Comparison of ENCODE assay signal across 15 cellular contexts in the genomic region with DNA sequence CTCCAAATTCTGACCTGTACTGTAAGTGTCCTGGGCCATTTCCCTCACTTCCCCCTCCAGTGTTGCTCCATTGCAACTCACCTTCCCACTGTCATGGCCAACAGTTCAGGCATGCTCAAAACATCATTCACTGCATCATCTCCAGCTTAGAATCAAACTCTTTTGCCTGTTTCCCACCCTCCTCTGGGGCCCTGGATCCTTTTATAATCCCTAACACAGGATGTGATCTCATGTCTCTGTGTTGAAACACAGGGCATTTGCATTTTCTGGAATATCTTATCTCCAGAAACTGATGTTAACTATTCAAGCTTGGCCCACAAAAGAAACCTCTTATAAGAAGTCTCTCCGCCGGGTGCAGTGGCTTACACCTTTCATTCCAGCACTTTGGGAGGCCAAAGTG. TPM values are rescaled to one million over a fixed set of nuclear protein-coding genes. Genes with fewer than 3 reads are reported as not detected.
DNase-seq lines count a peak whose midpoint lies in the region; ATAC-seq lines count a peak whose summit lies in the region.
"Had no signal": no experiment of that assay in that cellular context is flagged by ENCODE, and none has a peak within 500 bp of the region (broad histone marks: within the 10 kb centered on the region; RNA-seq: fewer than 3 reads in every experiment).

No MANE protein-coding gene starts in this region.

- ATAC-seq in GM21515 (IDR thresholded peaks at IDR 0.05; ENCODE audit: unreplicated experiment), result no peak
- ATAC-seq: left lobe of liver had no signal

- peaks cover 70% of the 10 kb centered on the region for H3K36me3 Mint-ChIP-seq in activated naive CD4-positive, alpha-beta T cell treated with anti-CD3 and anti-CD28 coated beads, Interleukin-2, amount 10 ng/mL, durations not matched to agents 7 days and 5 days

- CTCF ChIA-PET in activated naive CD4-positive, alpha-beta T cell treated with anti-CD3 and anti-CD28 coated beads, Interleukin-2, amount 10 ng/mL, durations not matched to agents 7 days and 5 days (lab: Charles Lee), result interaction anchor here (0.6 to 1.7 kb wide), 5 partner anchors 11 to 67 kb away, joined by 3 to 5 read pairs (median 4); no protein-coding TSS in a partner anchor

- peaks cover 79% of the 10 kb centered on the region for H3K4me1 Mint-ChIP-seq in activated naive CD4-positive, alpha-beta T cell treated with anti-CD3 and anti-CD28 coated beads, Interleukin-2, amount 10 ng/mL, durations not matched to agents 7 days and 5 days

- H3K9me3 Mint-ChIP-seq in activated naive CD4-positive, alpha-beta T cell treated with anti-CD3 and anti-CD28 coated beads, Interleukin-2, amount 10 ng/mL, durations not matched to agents 7 days and 5 days, result no peaks in the 10 kb centered on the region

- no peak overlapping the region for H3K9ac ChIP-seq in rectal smooth muscle tissue (ENCODE audit: low read length)

- no peaks in the 10 kb centered on the region for H3K36me3 ChIP-seq in rectal smooth muscle tissue (ENCODE audit: control insufficient read depth, insufficient read depth, low read length)
- H3K36me3 ChIP-seq: colonic mucosa had no signal

- H3K4me3 ChIP-seq in rectal smooth muscle tissue (ENCODE audit: low read length), result no peak overlapping the region
- H3K4me3 ChIP-seq: colonic mucosa had no signal

- DNase-seq in activated naive CD4-positive, alpha-beta T cell treated with anti-CD3 and anti-CD28 coated beads, Interleukin-2, amount 10 ng/mL, durations not matched to agents 7 days and 5 days, result no peak
- DNase-seq in activated naive CD4-positive, alpha-beta T cell treated with Interleukin-2 at 50 U/mL for 16 hours, result no peak
- DNase-seq in HuH-7 (ENCODE audit: low spot score), result peak; percentile 28
- peak; percentile 37 for DNase-seq in dermis blood vessel endothelial cell
- no peak for DNase-seq in activated effector memory CD4-positive, alpha-beta T cell treated with Interleukin-2 at 50 U/mL for 16 hours
- DNase-seq in DMS 273 treated with DMSO at 0.1 percent for 48 hours (lab: John Stamatoyannopoulos, UW), result no peak
- DNase-seq: colonic mucosa, DMS153, hypothalamus, NCI-H2029 treated with DMSO at 0.1 percent for 48 hours, T1000 had no signal

- H3K27ac Mint-ChIP-seq in activated naive CD4-positive, alpha-beta T cell treated with anti-CD3 and anti-CD28 coated beads, Interleukin-2, amount 10 ng/mL, durations not matched to agents 7 days and 5 days, result peak overlapping the region; percentile 3

- H3K27me3 ChIP-seq in rectal smooth muscle tissue (ENCODE audit: control insufficient read depth, insufficient read depth, low read length), result no peaks in the 10 kb centered on the region
- H3K27me3 ChIP-seq: colonic mucosa had no signal

- peak overlapping the region; percentile 18 for H3K27ac ChIP-seq in rectal smooth muscle tissue (ENCODE audit: low read depth, low read length)
- H3K27ac ChIP-seq: colonic mucosa, HL-60 had no signal

- H3K4me1 ChIP-seq in rectal smooth muscle tissue (ENCODE audit: control insufficient read depth, insufficient read depth, low read length), result peaks cover 12% of the 10 kb centered on the region
- H3K4me1 ChIP-seq: colonic mucosa had no signal

- H3K4me3 Mint-ChIP-seq in activated naive CD4-positive, alpha-beta T cell treated with anti-CD3 and anti-CD28 coated beads, Interleukin-2, amount 10 ng/mL, durations not matched to agents 7 days and 5 days, result peak overlapping the region; percentile 97

- no peaks in the 10 kb centered on the region for H3K27me3 Mint-ChIP-seq in activated naive CD4-positive, alpha-beta T cell treated with anti-CD3 and anti-CD28 coated beads, Interleukin-2, amount 10 ng/mL, durations not matched to agents 7 days and 5 days

RNA-seq across cellular contexts. Expression of a gene that starts 3.0 kb away (rescaled TPM):
- total RNA-seq in dermis blood vessel endothelial cell, result 84.1 and 175 TPM in 2 replicates

Comparison
In these comparisons a context has a peak if more than half of its experiments do, and no peak if none do; other contexts are left out.
1. DNase-seq: peak in HuH-7 (single experiment) and dermis blood vessel endothelial cell (single experiment); none in activated naive CD4-positive, alpha-beta T cell treated with anti-CD3 and anti-CD28 coated beads, Interleukin-2, amount 10 ng/mL, durations not matched to agents 7 days and 5 days (single experiment), activated naive CD4-positive, alpha-beta T cell treated with Interleukin-2 at 50 U/mL for 16 hours (single experiment), activated effector memory CD4-positive, alpha-beta T cell treated with Interleukin-2 at 50 U/mL for 16 hours (single experiment) and DMS 273 treated with DMSO at 0.1 percent for 48 hours (single experiment).